ENCODE assay signal across 23 cellular contexts in genomic region chr9:79769476-79770275, GRCh38.
"Had no signal": no experiment of that assay in that cellular context is flagged by ENCODE, and none has a peak within 500 bp of the region (broad histone marks: within the 10 kb centered on the region; RNA-seq: fewer than 3 reads in every experiment).

No MANE protein-coding gene starts in this region.

- H3K27ac ChIP-seq: adrenal gland, body of pancreas, right atrium auricular region, skin epidermis, suprapubic skin had no signal

- H3K36me3 ChIP-seq: adrenal gland, right atrium auricular region, suprapubic skin had no signal

- H3K4me1 Mint-ChIP-seq: activated CD4-positive, alpha-beta memory T cell treated with anti-CD3 and anti-CD28 coated beads, Interleukin-2, amount 10 ng/mL, durations not matched to agents 7 days and 5 days; activated naive CD4-positive, alpha-beta T cell treated with anti-CD3 and anti-CD28 coated beads, Interleukin-2, amount 10 ng/mL, durations not matched to agents 7 days and 5 days had no signal

- H3K9ac ChIP-seq: SK-N-SH had no signal

- ATAC-seq: body of pancreas; effector memory CD8-positive, alpha-beta T cell; left ventricle myocardium superior had no signal

- H3K36me3 Mint-ChIP-seq: activated naive CD4-positive, alpha-beta T cell treated with anti-CD3 and anti-CD28 coated beads, Interleukin-2, amount 10 ng/mL, durations not matched to agents 7 days and 5 days; memory B cell; type B pancreatic cell had no signal

- H3K9me3 Mint-ChIP-seq: activated naive CD4-positive, alpha-beta T cell treated with anti-CD3 and anti-CD28 coated beads, Interleukin-2, amount 10 ng/mL, durations not matched to agents 7 days and 5 days; activated T-cell treated with anti-CD3 and anti-CD28 coated beads, Interleukin-2, amount 50 U/mL, for 24 hours; effector memory CD8-positive, alpha-beta T cell; memory B cell; nephron had no signal

- H3K4me2 ChIP-seq: SK-N-SH had no signal

- H3K27me3 ChIP-seq: adrenal gland, body of pancreas, right atrium auricular region, suprapubic skin had no signal

- H3K4me3 Mint-ChIP-seq: activated CD4-positive, alpha-beta memory T cell treated with anti-CD3 and anti-CD28 coated beads, Interleukin-2, amount 10 ng/mL, durations not matched to agents 7 days and 5 days; activated naive CD4-positive, alpha-beta T cell treated with anti-CD3 and anti-CD28 coated beads, Interleukin-2, amount 10 ng/mL, durations not matched to agents 7 days and 5 days; activated T-cell treated with anti-CD3 and anti-CD28 coated beads, Interleukin-2, amount 50 U/mL, for 24 hours; effector memory CD8-positive, alpha-beta T cell; memory B cell; nephron; stimulated activated naive CD8-positive, alpha-beta T cell treated with anti-CD3 and anti-CD28 coated beads, Interleukin-15, Interleukin-2, amounts not matched to agents 100 ng/mL and 50 ng/mL, for 24 hours; type B pancreatic cell had no signal

- DNase-seq: activated CD4-positive, alpha-beta memory T cell treated with anti-CD3 and anti-CD28 coated beads, Interleukin-2, amount 10 ng/mL, durations not matched to agents 7 days and 5 days; activated naive CD4-positive, alpha-beta T cell treated with anti-CD3 and anti-CD28 coated beads, Interleukin-2, amount 10 ng/mL, durations not matched to agents 7 days and 5 days; activated T-cell treated with anti-CD3 and anti-CD28 coated beads, Interleukin-2, amount 50 U/mL, for 24 hours; adrenal gland; body of pancreas; dermis blood vessel endothelial cell; effector memory CD8-positive, alpha-beta T cell; erythroblast; hippocampal formation; kidney glomerular epithelial cell; left ventricle myocardium superior; occipital lobe; SK-N-SH; T-helper 1 cell; T1000 had no signal

- H3K9me3 ChIP-seq: adrenal gland, body of pancreas, right atrium auricular region, SK-N-SH, suprapubic skin had no signal

- H3K4me1 ChIP-seq: adrenal gland, body of pancreas, right atrium auricular region had no signal

- H3K27ac Mint-ChIP-seq: activated CD4-positive, alpha-beta memory T cell treated with anti-CD3 and anti-CD28 coated beads, Interleukin-2, amount 10 ng/mL, durations not matched to agents 7 days and 5 days; activated naive CD4-positive, alpha-beta T cell treated with anti-CD3 and anti-CD28 coated beads, Interleukin-2, amount 10 ng/mL, durations not matched to agents 7 days and 5 days; activated T-cell treated with anti-CD3 and anti-CD28 coated beads, Interleukin-2, amount 50 U/mL, for 24 hours; effector memory CD8-positive, alpha-beta T cell; memory B cell; nephron; progenitor cell of endocrine pancreas; stimulated activated naive CD8-positive, alpha-beta T cell treated with anti-CD3 and anti-CD28 coated beads, Interleukin-15, Interleukin-2, amounts not matched to agents 100 ng/mL and 50 ng/mL, for 24 hours; type B pancreatic cell had no signal

- H3K27me3 Mint-ChIP-seq: activated naive CD4-positive, alpha-beta T cell treated with anti-CD3 and anti-CD28 coated beads, Interleukin-2, amount 10 ng/mL, durations not matched to agents 7 days and 5 days; stimulated activated naive CD8-positive, alpha-beta T cell treated with anti-CD3 and anti-CD28 coated beads, Interleukin-15, Interleukin-2, amounts not matched to agents 100 ng/mL and 50 ng/mL, for 24 hours had no signal

- H3K4me3 ChIP-seq: adrenal gland, body of pancreas, right atrium auricular region, skin epidermis, suprapubic skin had no signal
